In genomic region chr11:13669544-13670488, GRCh38 we compare ENCODE assay signal across 8 cellular contexts. TPM values are rescaled to one million over a fixed set of nuclear protein-coding genes. Genes with fewer than 3 reads are reported as not detected.
DNase-seq lines count a peak whose midpoint lies in the region; ATAC-seq and TF ChIP-seq lines count a peak whose summit lies in the region.

No MANE protein-coding gene starts in this region.

- H3K36me3 ChIP-seq in CD8-positive, alpha-beta memory T cell (ENCODE audit: insufficient read depth, low read length) = no peaks in the 10 kb centered on the region
- 0 out of 2 replicates have a peak, but pooled peaks cover 2% of the 10 kb centered on the region for H3K36me3 ChIP-seq in MM.1S (replicated peaks; ENCODE audit: insufficient read depth, low read length)

- H3K27ac ChIP-seq in CD8-positive, alpha-beta memory T cell (ENCODE audit: low read depth, low read length) = peak overlapping the region; percentile 61
- H3K27ac ChIP-seq in MM.1S (ENCODE audit: low read length) = peak overlapping the region; percentile 72; the same call in 1 of the 2 replicates

- DNase-seq in CD8-positive, alpha-beta memory T cell = no peak
- DNase-seq in MM.1S (no peak), NCI-H446 (lab: John Stamatoyannopoulos, UW) (no peak), activated gamma-delta T cell (lab: John Stamatoyannopoulos, UW) (no peak)
- DNase-seq in central memory CD8-positive, alpha-beta T cell (ENCODE audit: low spot score in 2 of 2) = no peak
- DNase-seq in naive thymus-derived CD8-positive, alpha-beta T cell = peak in 2 of 10 donors; percentile 9 to 10

- no peaks in the 10 kb centered on the region for H3K9me3 ChIP-seq in CD8-positive, alpha-beta memory T cell (ENCODE audit: low read length)
- H3K9me3 ChIP-seq in MM.1S (replicated peaks; ENCODE audit: insufficient read depth, low read length) = no peaks in the 10 kb centered on the region

- H3K9me3 Mint-ChIP-seq in CD8-positive, alpha-beta memory T cell = peaks cover 0 to 1% (median 0%) of the 10 kb centered on the region in 5 donors
- no peaks in the 10 kb centered on the region for H3K9me3 Mint-ChIP-seq in central memory CD8-positive, alpha-beta T cell
- H3K9me3 Mint-ChIP-seq in naive thymus-derived CD8-positive, alpha-beta T cell = no peaks in the 10 kb centered on the region

- H3K4me1 ChIP-seq in CD8-positive, alpha-beta memory T cell (ENCODE audit: insufficient read depth, low read length) = peaks cover 23% of the 10 kb centered on the region
- peaks cover 31% of the 10 kb centered on the region for H3K4me1 ChIP-seq in MM.1S (ENCODE audit: low read length)

- peak overlapping the region; percentile 84 for H3K9ac ChIP-seq in MM.1S (ENCODE audit: low read length)

- H3K27me3 Mint-ChIP-seq in CD8-positive, alpha-beta memory T cell = peaks cover 4 to 5% of the 10 kb centered on the region in 2 donors
- H3K27me3 Mint-ChIP-seq in central memory CD8-positive, alpha-beta T cell = no peaks in the 10 kb centered on the region
- H3K27me3 Mint-ChIP-seq in naive thymus-derived CD8-positive, alpha-beta T cell = peaks cover 0 to 6% (median 1%) of the 10 kb centered on the region in 5 donors

- H2AFZ ChIP-seq in MM.1S (ENCODE audit: low read length) = peak overlapping the region; percentile 63

- no peaks in the 10 kb centered on the region for H3K27me3 ChIP-seq in CD8-positive, alpha-beta memory T cell (ENCODE audit: insufficient read depth, low read length, poor library complexity, severe bottlenecking)
- no peaks in the 10 kb centered on the region for H3K27me3 ChIP-seq in MM.1S (replicated peaks; ENCODE audit: insufficient read depth, low read length)

- peak overlapping the region; percentile 70 for H3K4me3 ChIP-seq in CD8-positive, alpha-beta memory T cell (ENCODE audit: low read length)
- peak overlapping the region; percentile 76 for H3K4me3 ChIP-seq in MM.1S (ENCODE audit: low read length)

- peaks cover 12% of the 10 kb centered on the region; the same call in 1 of the 2 replicates for H4K20me1 ChIP-seq in MM.1S (ENCODE audit: insufficient read depth, low read length)

- H3K79me2 ChIP-seq in MM.1S (ENCODE audit: low read length) = peaks cover 63% of the 10 kb centered on the region

- H3F3A ChIP-seq in MM.1S (ENCODE audit: insufficient read depth, low read length) = peaks cover 12% of the 10 kb centered on the region

- POLR2A ChIA-PET in CD8-positive, alpha-beta memory T cell (lab: Charles Lee) = no interaction called here
- POLR2A ChIA-PET in naive thymus-derived CD8-positive, alpha-beta T cell (lab: Charles Lee) = no interaction called here

- H3K36me3 Mint-ChIP-seq in CD8-positive, alpha-beta memory T cell = peaks cover 0 to 10% (median 4%) of the 10 kb centered on the region in 3 donors
- H3K36me3 Mint-ChIP-seq in central memory CD8-positive, alpha-beta T cell (ENCODE audit: insufficient read depth) = peaks cover 9% of the 10 kb centered on the region
- peaks cover 0 to 8% (median under 1%) of the 10 kb centered on the region in 3 donors for H3K36me3 Mint-ChIP-seq in naive thymus-derived CD8-positive, alpha-beta T cell

- peaks cover 47 to 56% (median 54%) of the 10 kb centered on the region in 3 donors for H3K4me1 Mint-ChIP-seq in CD8-positive, alpha-beta memory T cell
- peaks cover 56% of the 10 kb centered on the region for H3K4me1 Mint-ChIP-seq in central memory CD8-positive, alpha-beta T cell
- peaks cover 28 to 56% (median 53%) of the 10 kb centered on the region in 4 donors for H3K4me1 Mint-ChIP-seq in naive thymus-derived CD8-positive, alpha-beta T cell

- H3K27ac Mint-ChIP-seq in CD8-positive, alpha-beta memory T cell = peak overlapping the region; percentile 43 to 99 (median 84)
- peak overlapping the region; percentile 98 for H3K27ac Mint-ChIP-seq in central memory CD8-positive, alpha-beta T cell (ENCODE audit: low read depth)
- H3K27ac Mint-ChIP-seq in naive thymus-derived CD8-positive, alpha-beta T cell = peak overlapping the region; percentile 88 to 99 (median 92)

- H3K4me3 Mint-ChIP-seq in CD8-positive, alpha-beta memory T cell = peak overlapping the region; percentile 83 to 98 (median 93)
- H3K4me3 Mint-ChIP-seq in central memory CD8-positive, alpha-beta T cell = peak overlapping the region; percentile 98
- H3K4me3 Mint-ChIP-seq in naive thymus-derived CD8-positive, alpha-beta T cell = peak overlapping the region; percentile 93 to 99 (median 96)

- no peaks in the 10 kb centered on the region for H3K9me2 ChIP-seq in MM.1S (replicated peaks; ENCODE audit: insufficient read depth, low read length)

- CTCF ChIA-PET in CD8-positive, alpha-beta memory T cell (lab: Charles Lee) = no interaction called here

- peak overlapping the region; percentile 66 for H3K4me2 ChIP-seq in MM.1S (ENCODE audit: low read depth, low read length)

- no peak for TF ChIP-seq CTCF in MM.1S (IDR thresholded peaks at IDR 0.05; ENCODE audit: low read length)

- ATAC-seq in central memory CD8-positive, alpha-beta T cell (replicated peaks; ENCODE audit: extremely low read depth, poor library complexity, severe bottlenecking) = no peak
- ATAC-seq in naive thymus-derived CD8-positive, alpha-beta T cell = no peak
- ATAC-seq in GM18909 (IDR thresholded peaks at IDR 0.05; ENCODE audit: poor library complexity, unreplicated experiment) (no peak), GM19395 (IDR thresholded peaks at IDR 0.05; ENCODE audit: unreplicated experiment) (no peak)

RNA-seq across cellular contexts. Expression of gene FAR1, which starts 1.3 kb away (rescaled TPM):
- total RNA-seq in CD8-positive, alpha-beta memory T cell = 10 to 100 TPM; 44.9 to 48.3 TPM
- 11.1 TPM for polyA plus RNA-seq in CD8-positive, alpha-beta memory T cell
- 10 to 100 TPM; 33.6 to 38.1 TPM for total RNA-seq in naive thymus-derived CD8-positive, alpha-beta T cell
- polyA plus RNA-seq in naive thymus-derived CD8-positive, alpha-beta T cell = 10 to 100 TPM in 1 of 3 donors, 1 to 10 TPM in 2; 6.0 to 12.8 (median 7.8) TPM
